Comparison of ENCODE assay signal across 18 cellular contexts in the genomic region with DNA sequence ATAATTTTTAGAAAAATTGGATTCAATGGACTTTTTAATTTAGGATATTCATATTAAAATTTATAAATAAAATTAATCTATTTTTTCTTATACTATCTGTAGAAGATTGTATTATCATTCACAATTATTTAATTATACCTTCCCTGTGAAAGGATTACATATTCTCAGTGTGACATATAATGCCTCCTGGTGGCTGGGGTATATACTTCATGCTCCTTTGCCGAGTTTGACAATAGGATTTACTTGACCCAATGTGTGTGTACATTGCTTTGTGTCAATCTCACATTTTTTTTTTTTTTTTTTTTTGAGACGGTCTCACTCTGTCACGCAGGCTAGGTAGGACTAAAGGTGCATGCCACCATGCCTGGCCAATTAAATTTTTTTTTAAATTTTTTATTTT.
A peak's percentile ranks its signal among the peaks of the same experiment; 100 is the strongest.
DNase-seq lines count a peak whose midpoint lies in the region; ATAC-seq and TF ChIP-seq lines count a peak whose summit lies in the region.
"Had no signal": no experiment of that assay in that cellular context is flagged by ENCODE, and none has a peak within 500 bp of the region (broad histone marks: within the 10 kb centered on the region; RNA-seq: fewer than 3 reads in every experiment).

No MANE protein-coding gene starts in this region.

- H3K36me3 ChIP-seq in gastroesophageal sphincter, result no peaks in the 10 kb centered on the region
- H3K36me3 ChIP-seq: SJCRH30, thoracic aorta had no signal

- H3K27me3 Mint-ChIP-seq in WTC11 (ENCODE audit: low read depth) (no peaks in the 10 kb centered on the region), progenitor cell of endocrine pancreas (no peaks in the 10 kb centered on the region)

- no peak overlapping the region for H3K27ac ChIP-seq in gastroesophageal sphincter
- H3K27ac ChIP-seq: SJCRH30, thoracic aorta had no signal

- peaks cover 8% of the 10 kb centered on the region for H3K27me3 ChIP-seq in gastroesophageal sphincter

- H3K36me3 Mint-ChIP-seq in WTC11, result no peaks in the 10 kb centered on the region
- H3K36me3 Mint-ChIP-seq in progenitor cell of endocrine pancreas (ENCODE audit: insufficient read depth), result no peaks in the 10 kb centered on the region
- H3K36me3 Mint-ChIP-seq: memory B cell had no signal

- H3K4me3 ChIP-seq in NB4 (ENCODE audit: low read depth, low read length) (no peak overlapping the region), gastroesophageal sphincter (no peak overlapping the region)
- H3K4me3 ChIP-seq: SJCRH30, thoracic aorta had no signal

- POLR2A ChIA-PET in WTC11 (lab: Charles Lee), result no interaction called here

- CTCF ChIA-PET in WTC11 (lab: Charles Lee), result no interaction called here

- in situ Hi-C loops in KBM-7 (cut with MboI; ENCODE audit: low pct_unique_long_range_greater_than_20kb, low sequenced_read_pairs), result no loop called here

- H3K27ac Mint-ChIP-seq in WTC11, result no peak overlapping the region
- no peak overlapping the region for H3K27ac Mint-ChIP-seq in progenitor cell of endocrine pancreas
- H3K27ac Mint-ChIP-seq: activated T-helper 17 cell treated with anti-CD3 and anti-CD28 coated beads, Interleukin-2, amount 50 U/mL, for 72 hours; memory B cell had no signal

- TF ChIP-seq POLR2A in NB4 (IDR thresholded peaks at IDR 0.05; ENCODE audit: extremely low read depth, insufficient read length), result no peak
- TF ChIP-seq POLR2A in gastroesophageal sphincter (IDR thresholded peaks at IDR 0.05), result no peak

- no peak for TF ChIP-seq CTCF in NB4 (IDR thresholded peaks at IDR 0.05; ENCODE audit: low read depth, low read length)
- 0 out of 2 replicates have a peak, but pooled peaks have one; percentile 25 for TF ChIP-seq CTCF in WTC11 (IDR thresholded peaks at IDR 0.05)
- peak; percentile 17 for TF ChIP-seq CTCF in progenitor cell of endocrine pancreas (IDR thresholded peaks at IDR 0.05; ENCODE audit: unreplicated experiment)
- no peak for TF ChIP-seq CTCF in gastroesophageal sphincter (IDR thresholded peaks at IDR 0.05)

- no peak for TF ChIP-seq EP300 in gastroesophageal sphincter (IDR thresholded peaks at IDR 0.05)

- no peak overlapping the region for H3K4me3 Mint-ChIP-seq in WTC11
- H3K4me3 Mint-ChIP-seq in progenitor cell of endocrine pancreas (ENCODE audit: low read depth), result no peak overlapping the region
- H3K4me3 Mint-ChIP-seq: activated T-helper 17 cell treated with anti-CD3 and anti-CD28 coated beads, Interleukin-2, amount 50 U/mL, for 72 hours; memory B cell had no signal

- H3K9me3 Mint-ChIP-seq in WTC11, result no peaks in the 10 kb centered on the region
- no peaks in the 10 kb centered on the region for H3K9me3 Mint-ChIP-seq in progenitor cell of endocrine pancreas (ENCODE audit: low read depth)
- H3K9me3 Mint-ChIP-seq: activated T-helper 17 cell treated with anti-CD3 and anti-CD28 coated beads, Interleukin-2, amount 50 U/mL, for 72 hours; memory B cell had no signal

- DNase-seq in NCI-H82 (lab: John Stamatoyannopoulos, UW) (peak; percentile 48), NCI-H82 treated with DMSO at 0.1 percent for 48 hours (lab: John Stamatoyannopoulos, UW; ENCODE audit: unreplicated experiment) (no peak), NB4 (ENCODE audit: low read depth) (peak; percentile 8), WTC11 (ENCODE audit: low spot score) (no peak), progenitor cell of endocrine pancreas (ENCODE audit: low spot score, unreplicated experiment) (no peak), KBM-7 (no peak)
- DNase-seq in activated CD4-positive, alpha-beta T cell treated with anti-CD3 and anti-CD28 coated beads, Interleukin-2, amount 50 U/mL, for 4 hours, result no peak
- DNase-seq: activated CD8-positive, alpha-beta memory T cell treated with anti-CD3 and anti-CD28 coated beads for 24 hours; cerebellar nuclear complex; foreskin melanocyte; NCI-H1417 treated with DMSO at 0.1 percent for 48 hours; NCI-H526 treated with DMSO at 0.1 percent for 48 hours; right cardiac atrium; SJCRH30 had no signal

- H3K9me3 ChIP-seq in gastroesophageal sphincter, result no peaks in the 10 kb centered on the region
- H3K9me3 ChIP-seq: SJCRH30, thoracic aorta had no signal

- H3K4me1 ChIP-seq in gastroesophageal sphincter, result no peaks in the 10 kb centered on the region
- H3K4me1 ChIP-seq: SJCRH30 had no signal

- WGBS in gastroesophageal sphincter (ENCODE audit: low coverage in 1 of 2), 2 donors, result 39 to 50% methylated on average over 1 to 2 of the region's 3 CpGs

- H3K4me1 Mint-ChIP-seq in WTC11 (no peaks in the 10 kb centered on the region), progenitor cell of endocrine pancreas (ENCODE audit: low read depth) (peaks cover 8% of the 10 kb centered on the region)
- H3K4me1 Mint-ChIP-seq: activated T-helper 17 cell treated with anti-CD3 and anti-CD28 coated beads, Interleukin-2, amount 50 U/mL, for 72 hours; memory B cell had no signal

- ATAC-seq in WTC11 (no peak), gastroesophageal sphincter (no peak)
- ATAC-seq: activated T-helper 17 cell treated with anti-CD3 and anti-CD28 coated beads, Interleukin-2, amount 50 U/mL, for 72 hours; right cardiac atrium had no signal

TF ChIP-seq in WTC11, 78 proteins besides CTCF, POLR2A, EP300 and RAD21:
- TF ChIP-seq NFYB (CRISPR knock-in tag; conservative IDR thresholded peaks at IDR 0.05; ENCODE audit: low read depth) (no peak), FOXK1 (CRISPR knock-in tag; IDR thresholded peaks at IDR 0.05) (no peak)
- TF ChIP-seq, protein P1, sequence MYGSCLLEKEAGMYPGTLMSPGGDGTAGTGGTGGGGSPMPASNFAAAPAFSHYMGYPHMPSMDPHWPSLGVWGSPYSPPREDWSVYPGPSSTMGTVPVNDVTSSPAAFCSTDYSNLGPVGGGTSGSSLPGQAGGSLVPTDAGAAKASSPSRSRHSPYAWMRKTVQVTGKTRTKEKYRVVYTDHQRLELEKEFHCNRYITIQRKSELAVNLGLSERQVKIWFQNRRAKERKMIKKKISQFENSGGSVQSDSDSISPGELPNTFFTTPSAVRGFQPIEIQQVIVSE (CRISPR knock-in tag; IDR thresholded peaks at IDR 0.05; ENCODE audit: borderline replicate concordance), result no peak
- TF ChIP-seq, protein P2, sequence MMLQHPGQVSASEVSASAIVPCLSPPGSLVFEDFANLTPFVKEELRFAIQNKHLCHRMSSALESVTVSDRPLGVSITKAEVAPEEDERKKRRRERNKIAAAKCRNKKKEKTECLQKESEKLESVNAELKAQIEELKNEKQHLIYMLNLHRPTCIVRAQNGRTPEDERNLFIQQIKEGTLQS (CRISPR knock-in tag; conservative IDR thresholded peaks at IDR 0.05), result no peak

Comparison
In these comparisons a context has a peak if more than half of its experiments do, and no peak if none do; other contexts are left out.
1. DNase-seq: peak in NCI-H82 (single experiment) and NB4 (single experiment); none in NCI-H82 treated with DMSO at 0.1 percent for 48 hours (single experiment), WTC11 (single experiment), progenitor cell of endocrine pancreas (single experiment), activated CD4-positive, alpha-beta T cell treated with anti-CD3 and anti-CD28 coated beads, Interleukin-2, amount 50 U/mL, for 4 hours (0 of 2) and KBM-7 (single experiment).
2. CTCF ChIP-seq: peak in WTC11 (single experiment) and progenitor cell of endocrine pancreas (single experiment); none in NB4 (single experiment) and gastroesophageal sphincter (0 of 4).